Comparison of ENCODE assay signal across 10 cellular contexts in the genomic region with DNA sequence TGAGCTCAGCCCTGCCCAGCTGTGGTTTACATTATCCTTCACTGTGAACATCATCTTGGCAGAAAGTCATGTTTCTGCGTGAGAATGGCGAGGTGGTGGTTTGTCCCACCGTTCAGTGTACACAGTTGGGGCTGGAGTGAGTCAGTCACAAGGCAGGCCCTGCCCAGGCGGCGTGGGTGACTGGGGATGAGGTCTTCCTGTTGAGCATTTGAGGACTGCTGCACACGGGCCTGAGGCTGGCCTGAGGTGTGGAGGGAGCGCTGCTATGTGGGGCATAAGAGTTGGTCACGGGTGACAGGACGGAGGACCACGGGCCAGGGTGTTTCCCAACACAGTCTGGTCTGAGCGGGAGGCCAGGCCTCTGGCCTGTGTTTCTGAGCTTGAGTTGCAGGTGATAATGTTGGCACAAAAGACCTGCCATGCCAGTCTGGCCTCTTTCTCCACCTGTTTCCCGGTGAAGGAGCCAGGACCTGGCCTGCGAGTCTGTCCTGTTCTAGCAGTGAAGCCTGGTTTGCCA.
A peak's percentile ranks its signal among the peaks of the same experiment; 100 is the strongest.
DNase-seq lines count a peak whose midpoint lies in the region; FAIRE-seq and TF ChIP-seq lines count a peak whose summit lies in the region.
"Had no signal": no experiment of that assay in that cellular context is flagged by ENCODE, and none has a peak within 500 bp of the region (broad histone marks: within the 10 kb centered on the region; RNA-seq: fewer than 3 reads in every experiment).

No MANE protein-coding gene starts in this region.

- H3K27me3 ChIP-seq in brain microvascular endothelial cell (replicated peaks), result no peaks in the 10 kb centered on the region

- peak overlapping the region; percentile 44 for H3K27ac ChIP-seq in brain microvascular endothelial cell

- DNase-seq in HS-5 (ENCODE audit: low read depth) (peak; percentile 73), brain microvascular endothelial cell (peak; percentile 90), kidney tubule cell (ENCODE audit: low spot score) (peak; percentile 96), urothelium cell line (ENCODE audit: low spot score) (peak; percentile 82), GM13977 (ENCODE audit: low spot score) (no peak), NCI-H2081 (lab: John Stamatoyannopoulos, UW) (no peak), NCI-H2029 (lab: John Stamatoyannopoulos, UW) (no peak)
- DNase-seq: naive B cell, NCI-H1105 treated with DMSO at 0.1 percent for 48 hours had no signal

- in situ Hi-C loops in brain microvascular endothelial cell (cut with HindIII; ENCODE audit: low pct_ligation_motif_present, low sequenced_read_pairs), result no loop called here
- in situ Hi-C loops in GM13977 (cut with MboI; ENCODE audit: low pct_unique_long_range_greater_than_20kb, low sequenced_read_pairs, unreplicated experiment), result no loop called here

- FAIRE-seq in urothelium cell line (lab: Jason Lieb, UNC), result peak; percentile 89
- FAIRE-seq: endometrium had no signal

- no peaks in the 10 kb centered on the region for H3K36me3 ChIP-seq in brain microvascular endothelial cell (replicated peaks)

- no peak for TF ChIP-seq CTCF in brain microvascular endothelial cell (IDR thresholded peaks at IDR 0.05; ENCODE audit: low read depth, low read length, missing control alignments)
- no peak for TF ChIP-seq CTCF in GM13977 (IDR thresholded peaks at IDR 0.05; ENCODE audit: extremely low read depth, insufficient read depth, missing control alignments)

- no peak overlapping the region for H3K4me3 ChIP-seq in brain microvascular endothelial cell (ENCODE audit: low read depth, low read length)

Comparison
In these comparisons a context has a peak if more than half of its experiments do, and no peak if none do; other contexts are left out.
1. DNase-seq: peak in HS-5 (single experiment), brain microvascular endothelial cell (single experiment), kidney tubule cell (single experiment) and urothelium cell line (single experiment); none in GM13977 (single experiment), NCI-H2081 (0 of 2) and NCI-H2029 (single experiment).